In the genomic region with DNA sequence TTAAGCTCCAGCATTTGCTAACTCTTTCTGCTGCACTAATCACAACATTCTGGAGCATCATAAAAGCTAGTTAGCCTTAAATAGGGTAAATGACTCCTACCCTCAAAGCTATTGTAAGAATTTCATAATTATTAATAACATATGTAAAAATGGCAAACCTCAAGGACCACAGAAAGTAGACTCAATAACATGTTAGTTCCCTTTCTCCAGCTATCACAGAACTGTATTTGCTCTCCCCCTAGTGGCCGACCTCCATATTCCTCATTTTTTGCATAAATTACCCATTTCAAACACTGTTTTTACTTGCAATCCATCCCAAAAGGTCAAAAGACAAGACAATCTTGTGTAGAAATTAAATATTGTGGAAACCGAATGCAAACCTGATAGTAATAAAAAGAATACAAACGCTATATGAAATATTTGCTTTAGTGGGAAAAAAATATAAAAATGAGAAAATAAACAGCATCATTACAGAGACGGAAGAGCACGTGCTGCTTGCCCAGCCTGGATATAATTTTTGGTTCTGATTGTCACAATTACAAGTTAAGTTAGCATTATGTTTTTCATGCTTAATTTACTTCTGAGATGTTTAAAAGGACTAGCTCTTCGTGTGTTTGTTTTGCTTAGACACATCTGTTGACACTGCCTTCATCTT, we compare ENCODE assay signal across 1 cellular context.
TF ChIP-seq lines count a peak whose summit lies in the region.

No MANE protein-coding gene starts in this region.

TF ChIP-seq in IMR-90, 13 proteins besides CTCF, POLR2A, EP300 and RAD21:
- TF ChIP-seq BHLHE40 (IDR thresholded peaks at IDR 0.05; ENCODE audit: low read depth, low read length) (no peak), MXI1 (IDR thresholded peaks at IDR 0.05; ENCODE audit: borderline replicate concordance, low read depth, low read length) (no peak), FOS (IDR thresholded peaks at IDR 0.05; ENCODE audit: low read depth, low read length) (no peak), MAZ (IDR thresholded peaks at IDR 0.05; ENCODE audit: borderline replicate concordance, low read depth, low read length) (no peak), NFE2L2 (IDR thresholded peaks at IDR 0.05; ENCODE audit: low read depth, low read length) (no peak), SMC3 (IDR thresholded peaks at IDR 0.05; ENCODE audit: low read depth, low read length) (no peak; the same call in 1 of the 2 replicates), RCOR1 (IDR thresholded peaks at IDR 0.05; ENCODE audit: insufficient replicate concordance, low read length) (no peak), CHD1 (IDR thresholded peaks at IDR 0.05; ENCODE audit: low read depth, low read length) (no peak), MAFK (IDR thresholded peaks at IDR 0.05; ENCODE audit: low read depth, low read length) (no peak), RFX5 (IDR thresholded peaks at IDR 0.05; ENCODE audit: low read depth, low read length) (no peak), CEBPB (IDR thresholded peaks at IDR 0.05; ENCODE audit: low read depth, low read length) (no peak)
- TF ChIP-seq, protein P1, sequence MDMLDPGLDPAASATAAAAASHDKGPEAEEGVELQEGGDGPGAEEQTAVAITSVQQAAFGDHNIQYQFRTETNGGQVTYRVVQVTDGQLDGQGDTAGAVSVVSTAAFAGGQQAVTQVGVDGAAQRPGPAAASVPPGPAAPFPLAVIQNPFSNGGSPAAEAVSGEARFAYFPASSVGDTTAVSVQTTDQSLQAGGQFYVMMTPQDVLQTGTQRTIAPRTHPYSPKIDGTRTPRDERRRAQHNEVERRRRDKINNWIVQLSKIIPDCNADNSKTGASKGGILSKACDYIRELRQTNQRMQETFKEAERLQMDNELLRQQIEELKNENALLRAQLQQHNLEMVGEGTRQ (IDR thresholded peaks at IDR 0.05; ENCODE audit: low read depth, low read length): no peak
- TF ChIP-seq, protein P2, sequence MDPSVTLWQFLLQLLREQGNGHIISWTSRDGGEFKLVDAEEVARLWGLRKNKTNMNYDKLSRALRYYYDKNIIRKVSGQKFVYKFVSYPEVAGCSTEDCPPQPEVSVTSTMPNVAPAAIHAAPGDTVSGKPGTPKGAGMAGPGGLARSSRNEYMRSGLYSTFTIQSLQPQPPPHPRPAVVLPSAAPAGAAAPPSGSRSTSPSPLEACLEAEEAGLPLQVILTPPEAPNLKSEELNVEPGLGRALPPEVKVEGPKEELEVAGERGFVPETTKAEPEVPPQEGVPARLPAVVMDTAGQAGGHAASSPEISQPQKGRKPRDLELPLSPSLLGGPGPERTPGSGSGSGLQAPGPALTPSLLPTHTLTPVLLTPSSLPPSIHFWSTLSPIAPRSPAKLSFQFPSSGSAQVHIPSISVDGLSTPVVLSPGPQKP (IDR thresholded peaks at IDR 0.05; ENCODE audit: borderline replicate concordance, low read depth, low read length): no peak
